ENCODE assay signal across 1 cellular context in genomic region chr16:88431651-88432050, GRCh38.
TF ChIP-seq lines count a peak whose summit lies in the region.

No MANE protein-coding gene starts in this region.

TF ChIP-seq in H1, 55 proteins besides CTCF, POLR2A, EP300 and RAD21:
- no peak for TF ChIP-seq BACH1 (IDR thresholded peaks at IDR 0.05; ENCODE audit: low read length)
- TF ChIP-seq TCF12 (IDR thresholded peaks at IDR 0.05; ENCODE audit: low read depth, low read length) = no peak
- TF ChIP-seq SP4 (IDR thresholded peaks at IDR 0.05; ENCODE audit: low read length) = no peak
- no peak for TF ChIP-seq KDM1A (IDR thresholded peaks at IDR 0.05; ENCODE audit: borderline replicate concordance, low read length)
- TF ChIP-seq MAFK (IDR thresholded peaks at IDR 0.05; ENCODE audit: low read depth, low read length) = no peak
- TF ChIP-seq YY1 (IDR thresholded peaks at IDR 0.05; ENCODE audit: low read depth, low read length) = no peak
- no peak for TF ChIP-seq JUND (IDR thresholded peaks at IDR 0.05; ENCODE audit: low read length)
- TF ChIP-seq POU5F1 (IDR thresholded peaks at IDR 0.05; ENCODE audit: low read depth, low read length) = no peak
